Comparison of ENCODE assay signal across 8 cellular contexts in the genomic region with DNA sequence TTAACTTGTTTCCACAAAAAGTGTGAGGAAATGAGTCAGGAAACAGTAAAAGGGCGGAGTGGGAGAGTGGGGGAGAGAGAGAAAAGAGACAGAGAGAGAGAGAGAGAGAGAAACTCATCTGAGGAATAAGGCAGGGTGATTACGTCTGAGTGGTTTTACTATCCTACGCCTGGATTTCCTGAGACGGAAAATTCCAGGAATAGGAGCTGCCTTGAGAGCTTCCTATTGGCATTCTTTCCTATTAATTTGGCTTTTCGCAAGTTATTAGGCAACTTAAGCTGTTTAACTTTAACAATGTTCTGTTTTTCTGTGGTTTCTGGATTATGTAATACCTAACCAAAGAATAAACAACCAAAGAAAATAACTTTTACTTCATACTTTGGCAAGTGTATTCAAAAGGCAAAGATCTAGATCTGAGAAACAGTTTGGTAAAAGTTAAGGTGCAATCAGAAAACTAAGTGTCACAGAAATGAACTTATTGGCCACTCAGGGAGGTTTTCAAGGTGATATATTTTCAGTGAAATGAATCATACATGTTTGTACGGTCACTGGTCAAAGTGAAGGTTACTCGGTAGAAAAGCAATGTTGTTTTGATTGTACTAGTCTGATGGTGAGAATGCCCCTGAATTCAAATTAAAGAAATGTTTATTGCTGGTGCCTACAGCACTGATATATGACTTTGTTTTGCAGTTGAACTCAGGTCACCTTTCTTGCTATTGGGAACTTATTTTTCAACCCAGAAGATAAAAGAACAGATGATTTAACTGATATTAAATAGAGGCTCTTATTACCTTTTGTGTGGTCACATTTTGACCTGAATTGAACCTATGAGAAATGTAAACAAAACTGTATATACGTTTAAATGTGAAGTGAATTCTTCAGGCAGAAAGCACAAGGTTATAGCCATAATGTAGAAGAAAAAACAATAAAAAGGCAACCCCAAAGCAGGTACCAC. TPM values are rescaled to one million over a fixed set of nuclear protein-coding genes. Genes with fewer than 3 reads are reported as not detected.
DNase-seq lines count a peak whose midpoint lies in the region; ATAC-seq and TF ChIP-seq lines count a peak whose summit lies in the region.

No MANE protein-coding gene starts in this region.

- no peak for TF ChIP-seq CTCF in thyroid gland (IDR thresholded peaks at IDR 0.05)

- 16 to 30% methylated on average over 8 of the region's 8 CpGs for WGBS in thyroid gland, 2 donors

- no peak for TF ChIP-seq POLR2A in thyroid gland (IDR thresholded peaks at IDR 0.05)

- ATAC-seq in GM21723 (IDR thresholded peaks at IDR 0.05; ENCODE audit: unreplicated experiment): peak; percentile 43
- peak; percentile 65 for ATAC-seq in left colon

- intact Hi-C loops in left colon (cut with DNase I, micrococcal nuclease): no loop called here
- intact Hi-C loops in thyroid gland (cut with DNase I): no loop called here

- DNase-seq in Caki2 (ENCODE audit: low read depth) (peak; percentile 91), NCI-H2227 (lab: John Stamatoyannopoulos, UW; ENCODE audit: unreplicated experiment) (peak; percentile 17), astrocyte of the hippocampus (ENCODE audit: low read depth, low spot score) (peak; percentile 75), left colon (no peak), thyroid gland (no peak), D341Med (ENCODE audit: low spot score) (no peak)
- DNase-seq in activated CD8-positive, alpha-beta memory T cell treated with anti-CD3 and anti-CD28 coated beads, Interleukin-2, amount 50 U/mL, for 4 hours: no peak

- no peaks in the 10 kb centered on the region for H3K9me3 ChIP-seq in thyroid gland

- peak overlapping the region in 1 of 3 donors; percentile 16 for H3K4me3 ChIP-seq in thyroid gland (replicated peaks in 1 of 3)

- in situ Hi-C loops in Caki2 (cut with HindIII; ENCODE audit: low pct_unique_long_range_greater_than_20kb, low sequenced_read_pairs): no loop called here

- no peaks in the 10 kb centered on the region for H3K36me3 ChIP-seq in thyroid gland

- H3K27me3 ChIP-seq in thyroid gland: no peaks in the 10 kb centered on the region

- H3K4me1 ChIP-seq in thyroid gland: peaks cover 0 to 18% of the 10 kb centered on the region in 2 donors

- peak overlapping the region; percentile 48 to 81 (median 66) for H3K27ac ChIP-seq in thyroid gland

RNA-seq across cellular contexts. Expression of gene TNFSF10, which starts 39.9 kb away (rescaled TPM):
- 2.2 and 3.4 TPM in 2 replicates for total RNA-seq in Caki2 (2014; rRNA removed; shearing (Covaris generic); ENCODE audit: low replicate concordance)
- total RNA-seq in left colon: 100 to 1,000 TPM in 1 of 2 donors, 10 to 100 TPM in 1; 94.2 to 136 TPM
- total RNA-seq in thyroid gland: 100 to 1,000 TPM in 1 of 4 donors, 10 to 100 TPM in 3; 24.4 to 178 (median 61.7) TPM

Comparison
In these comparisons a context has a peak if more than half of its experiments do, and no peak if none do; other contexts are left out.
1. DNase-seq: peak in Caki2 (single experiment), NCI-H2227 (single experiment) and astrocyte of the hippocampus (single experiment); none in left colon (0 of 2), thyroid gland (0 of 2), D341Med (single experiment) and activated CD8-positive, alpha-beta memory T cell treated with anti-CD3 and anti-CD28 coated beads, Interleukin-2, amount 50 U/mL, for 4 hours (single experiment).